10 cellular contexts compared by ENCODE assay signal in the genomic region with DNA sequence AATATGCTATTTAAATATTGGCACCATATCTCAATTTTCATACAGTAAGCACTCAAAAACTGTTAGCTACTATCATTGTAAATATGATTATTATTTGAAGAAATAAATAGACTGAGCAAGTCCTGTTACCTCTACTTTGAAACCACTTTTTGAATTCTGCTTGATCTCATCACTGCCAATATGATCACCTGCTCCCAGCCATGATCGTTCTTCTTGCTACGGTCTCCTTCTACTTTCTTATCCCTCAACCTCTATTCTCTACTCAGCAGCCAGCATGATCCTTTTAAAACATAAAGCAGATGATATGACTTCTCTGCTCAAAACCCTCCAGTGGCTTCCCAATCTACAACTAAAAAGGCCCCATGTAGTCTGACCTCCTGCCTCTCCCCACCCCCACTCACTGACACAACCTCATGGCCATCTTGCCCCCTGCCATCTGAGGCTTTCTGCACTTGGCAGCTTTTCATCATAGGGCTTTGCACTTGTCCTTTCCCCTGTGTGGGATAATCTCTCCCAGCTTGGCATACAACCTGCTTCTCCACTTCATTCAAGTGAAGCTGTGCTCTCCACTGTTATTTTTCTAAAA. TPM values are rescaled to one million over a fixed set of nuclear protein-coding genes. Genes with fewer than 3 reads are reported as not detected.
DNase-seq lines count a peak whose midpoint lies in the region; ATAC-seq and TF ChIP-seq lines count a peak whose summit lies in the region.
"Had no signal": no experiment of that assay in that cellular context is flagged by ENCODE, and none has a peak within 500 bp of the region (broad histone marks: within the 10 kb centered on the region; RNA-seq: fewer than 3 reads in every experiment).

No MANE protein-coding gene starts in this region.

- H3K9me2 ChIP-seq in SU-DHL-6 (replicated peaks; ENCODE audit: insufficient read depth, low read length), result no peaks in the 10 kb centered on the region

- peak overlapping the region; percentile 79 to 100 (median 96) for H3K27ac Mint-ChIP-seq in CD8-positive, alpha-beta memory T cell
- no peak overlapping the region for H3K27ac Mint-ChIP-seq in chondrocyte (ENCODE audit: unreplicated experiment)

- H3K36me3 Mint-ChIP-seq in CD8-positive, alpha-beta memory T cell, result peaks cover 0 to 4% (median 2%) of the 10 kb centered on the region in 3 donors
- no peaks in the 10 kb centered on the region for H3K36me3 Mint-ChIP-seq in chondrocyte (ENCODE audit: low read depth)

- TF ChIP-seq CTCF in SU-DHL-6 (IDR thresholded peaks at IDR 0.05; ENCODE audit: insufficient read depth, low read length, poor library complexity, severe bottlenecking), result no peak
- TF ChIP-seq CTCF in tibial nerve (IDR thresholded peaks at IDR 0.05), result no peak
- TF ChIP-seq CTCF in chondrocyte (IDR thresholded peaks at IDR 0.05), result no peak

- peaks cover 33 to 38% (median 37%) of the 10 kb centered on the region in 3 donors for H3K4me1 Mint-ChIP-seq in CD8-positive, alpha-beta memory T cell
- H3K4me1 Mint-ChIP-seq in chondrocyte (ENCODE audit: low read depth), result peaks cover 16% of the 10 kb centered on the region

- H3K4me3 Mint-ChIP-seq in CD8-positive, alpha-beta memory T cell, result peak overlapping the region; percentile 78 to 90 (median 86)
- no peak overlapping the region for H3K4me3 Mint-ChIP-seq in chondrocyte (ENCODE audit: unreplicated experiment)
- H3K4me3 Mint-ChIP-seq: neural crest cell had no signal

- no peaks in the 10 kb centered on the region for H3K36me3 ChIP-seq in CD8-positive, alpha-beta memory T cell (ENCODE audit: insufficient read depth, low read length)
- H3K36me3 ChIP-seq in SU-DHL-6 (ENCODE audit: low read length), result no peaks in the 10 kb centered on the region
- H3K36me3 ChIP-seq in muscle layer of duodenum (ENCODE audit: control insufficient read depth in 1 of 2, insufficient read depth in 2 of 2, low read length in 2 of 2), result no peaks in the 10 kb centered on the region
- H3K36me3 ChIP-seq in tibial nerve, result peaks cover 0 to 4% (median 0%) of the 10 kb centered on the region in 3 donors

- H3K4me2 ChIP-seq in SU-DHL-6 (ENCODE audit: low read depth, low read length, poor library complexity, severe bottlenecking), result peak overlapping the region; percentile 29

- WGBS in tibial nerve, 2 donors, result 91 to 94% methylated on average over 2 of the region's 2 CpGs

- no peak for DNase-seq in CD8-positive, alpha-beta memory T cell
- DNase-seq in tibial nerve (ENCODE audit: low spot score in 2 of 2) (no peak), chondrocyte (ENCODE audit: low spot score) (no peak), DMS79 (lab: John Stamatoyannopoulos, UW) (no peak)
- DNase-seq: glutamatergic neuron had no signal

- peaks cover 4 to 13% of the 10 kb centered on the region in 2 donors for H3K27me3 Mint-ChIP-seq in CD8-positive, alpha-beta memory T cell
- peaks cover 8% of the 10 kb centered on the region for H3K27me3 Mint-ChIP-seq in chondrocyte (ENCODE audit: low read depth)

- H4K20me1 ChIP-seq in SU-DHL-6 (ENCODE audit: low read depth, low read length), result no peaks in the 10 kb centered on the region

- POLR2A ChIA-PET in CD8-positive, alpha-beta memory T cell (lab: Charles Lee), result interaction anchor here (0.7 to 2.6 kb wide), 4 partner anchors 15 to 61 kb away, joined by 3 to 14 read pairs (median 4); no protein-coding TSS in a partner anchor

- peak overlapping the region; percentile 64 for H3K27ac ChIP-seq in CD8-positive, alpha-beta memory T cell (ENCODE audit: low read depth, low read length)
- H3K27ac ChIP-seq in SU-DHL-6 (ENCODE audit: low read depth, low read length), result no peak overlapping the region
- peak overlapping the region; percentile 49 for H3K27ac ChIP-seq in muscle layer of duodenum (ENCODE audit: low read length)
- peak overlapping the region in 2 of 4 donors; percentile 29 to 48 for H3K27ac ChIP-seq in tibial nerve

- TF ChIP-seq POLR2A in tibial nerve (IDR thresholded peaks at IDR 0.05), result no peak

- no peak for TF ChIP-seq EP300 in tibial nerve (IDR thresholded peaks at IDR 0.05)

- CTCF ChIA-PET in CD8-positive, alpha-beta memory T cell (lab: Charles Lee), result interaction anchor here (0.6 to 9.2 kb wide), 10 partner anchors 13 to 114 kb away, joined by 3 to 244 read pairs (median 18); no protein-coding TSS in a partner anchor

- H3K79me2 ChIP-seq in SU-DHL-6 (ENCODE audit: insufficient read depth, low read length), result no peaks in the 10 kb centered on the region

- H2AFZ ChIP-seq in SU-DHL-6 (ENCODE audit: low read depth, low read length, severe bottlenecking), result no peak overlapping the region

- peaks cover 28% of the 10 kb centered on the region for H3K4me1 ChIP-seq in CD8-positive, alpha-beta memory T cell (ENCODE audit: insufficient read depth, low read length)
- peaks cover 11 to 37% of the 10 kb centered on the region in 2 donors for H3K4me1 ChIP-seq in muscle layer of duodenum (ENCODE audit: control insufficient read depth in 1 of 2, insufficient read depth in 2 of 2, low read length in 2 of 2)
- H3K4me1 ChIP-seq in tibial nerve, result peaks cover 0 to 49% (median 16%) of the 10 kb centered on the region in 4 donors

- H3K9ac ChIP-seq in SU-DHL-6 (ENCODE audit: low read length), result no peak overlapping the region

- peak; percentile 8 for ATAC-seq in GM21390 (IDR thresholded peaks at IDR 0.05; ENCODE audit: unreplicated experiment)
- no peak for ATAC-seq in GM21717 (IDR thresholded peaks at IDR 0.05; ENCODE audit: unreplicated experiment)

- peak overlapping the region; percentile 53 for H3K4me3 ChIP-seq in CD8-positive, alpha-beta memory T cell (ENCODE audit: low read length)
- H3K4me3 ChIP-seq in SU-DHL-6 (ENCODE audit: insufficient read depth, low read length, poor library complexity, severe bottlenecking), result no peak overlapping the region
- H3K4me3 ChIP-seq in muscle layer of duodenum (ENCODE audit: low read depth in 1 of 2, low read length in 2 of 2), result peak overlapping the region in 1 of 2 donors; percentile 48
- H3K4me3 ChIP-seq in tibial nerve, result peak overlapping the region in 1 of 4 donors; percentile 21

- H3K9me3 ChIP-seq in CD8-positive, alpha-beta memory T cell (ENCODE audit: low read length), result no peaks in the 10 kb centered on the region
- H3K9me3 ChIP-seq in SU-DHL-6 (ENCODE audit: insufficient read depth, low read length) (no peaks in the 10 kb centered on the region), muscle layer of duodenum (ENCODE audit: control insufficient read depth in 1 of 2, low read length in 2 of 2) (no peaks in the 10 kb centered on the region), tibial nerve (no peaks in the 10 kb centered on the region)

- H3K27me3 ChIP-seq in CD8-positive, alpha-beta memory T cell (ENCODE audit: insufficient read depth, low read length, poor library complexity, severe bottlenecking), result no peaks in the 10 kb centered on the region
- H3K27me3 ChIP-seq in SU-DHL-6 (ENCODE audit: low read length) (no peaks in the 10 kb centered on the region), muscle layer of duodenum (ENCODE audit: low read depth, low read length) (no peaks in the 10 kb centered on the region), tibial nerve (no peaks in the 10 kb centered on the region)

- H3K9me3 Mint-ChIP-seq in CD8-positive, alpha-beta memory T cell, result no peaks in the 10 kb centered on the region
- H3K9me3 Mint-ChIP-seq in chondrocyte (ENCODE audit: low read depth), result no peaks in the 10 kb centered on the region
- H3K9me3 Mint-ChIP-seq: neural crest cell had no signal

- no peaks in the 10 kb centered on the region for H3F3A ChIP-seq in SU-DHL-6 (ENCODE audit: insufficient read depth)

RNA-seq across cellular contexts. Expression of gene CD34, which starts 27.2 kb away (rescaled TPM):
- total RNA-seq in CD8-positive, alpha-beta memory T cell, result not detected
- not detected for polyA plus RNA-seq in CD8-positive, alpha-beta memory T cell
- total RNA-seq in tibial nerve (10 to 100 TPM; 38.5 to 73.7 (median 55.3) TPM), chondrocyte (0.12 to 0.15 TPM (median 0.13 TPM) in 3 replicates)

Comparison
In these comparisons a context has a peak if more than half of its experiments do, and no peak if none do; other contexts are left out.
1. RNA of gene CD34, which starts 27.2 kb away (total RNA-seq): 38.5 to 73.7 TPM in tibial nerve; 0.12 to 0.15 TPM in chondrocyte and not detected in CD8-positive, alpha-beta memory T cell; every median in the first group is over 10 times any median in the second.